In genomic region chr2:238570926-238571325, GRCh38 we compare ENCODE assay signal across 28 cellular contexts.
"Had no signal": no experiment of that assay in that cellular context is flagged by ENCODE, and none has a peak within 500 bp of the region (broad histone marks: within the 10 kb centered on the region; RNA-seq: fewer than 3 reads in every experiment).

No MANE protein-coding gene starts in this region.

- H3K4me3 ChIP-seq: adrenal gland, body of pancreas, colonic mucosa, esophagus squamous epithelium, gastroesophageal sphincter had no signal

- DNase-seq: activated CD4-positive, alpha-beta memory T cell treated with anti-CD3 and anti-CD28 coated beads for 36 hours; activated CD4-positive, alpha-beta T cell treated with anti-CD3 and anti-CD28 coated beads for 36 hours; activated CD4-positive, alpha-beta T cell treated with anti-CD3 and anti-CD28 coated beads, Interleukin-2, amount 10 ng/mL, durations not matched to agents 24 days and 14 days; activated CD4-positive, CD25-positive, alpha-beta regulatory T cell; activated CD4-positive, CD25-positive, alpha-beta regulatory T cell treated with anti-CD3 and anti-CD28 coated beads, Interleukin-2, amount 50 U/mL, for 72 hours; activated CD8-positive, alpha-beta memory T cell treated with anti-CD3 and anti-CD28 coated beads, Interleukin-2, amount 10 ng/mL, durations not matched to agents 7 days and 5 days; activated CD8-positive, alpha-beta memory T cell treated with anti-CD3 and anti-CD28 coated beads, Interleukin-2, amount 50 U/mL, for 4 hours; activated CD8-positive, alpha-beta T cell treated with anti-CD3 and anti-CD28 coated beads, Interleukin-2, amount 10 ng/mL, durations not matched to agents 7 days and 5 days; activated gamma-delta T cell treated with Interleukin-2 at 50 U/mL for 16 hours; activated naive CD4-positive, alpha-beta T cell treated with Interleukin-2 at 50 U/mL for 16 hours; activated naive CD8-positive, alpha-beta T cell treated with anti-CD3 and anti-CD28 coated beads for 36 hours; activated naive CD8-positive, alpha-beta T cell treated with anti-CD3 and anti-CD28 coated beads, Interleukin-2, amount 50 U/mL, for 24 hours; activated T-cell treated with anti-CD3 and anti-CD28 coated beads, Interleukin-2, amount 50 U/mL, for 1 hour; activated T-cell treated with anti-CD3 and anti-CD28 coated beads, Interleukin-2, amount 50 U/mL, for 48 hours; adrenal gland; amygdala; aorta; body of pancreas; central memory CD4-positive, alpha-beta T cell; cerebellar nuclear complex; colonic mucosa; effector CD8-positive, alpha-beta T cell; esophagus squamous epithelium; T-helper 2 cell had no signal

- H3K27ac ChIP-seq: adrenal gland, body of pancreas, colonic mucosa, epithelial cell of prostate, gastroesophageal sphincter had no signal

- FAIRE-seq: endometrium, endothelial cell of umbilical vein had no signal

- H3K9me3 ChIP-seq: adrenal gland, body of pancreas, colonic mucosa, esophagus squamous epithelium, gastroesophageal sphincter had no signal

- H3K4me1 ChIP-seq: adrenal gland, body of pancreas, colonic mucosa, gastroesophageal sphincter had no signal

- ATAC-seq: activated CD4-positive, alpha-beta T cell treated with anti-CD3 and anti-CD28 coated beads for 36 hours; activated CD8-positive, alpha-beta memory T cell treated with anti-CD3 and anti-CD28 coated beads, Interleukin-2, amount 10 ng/mL, durations not matched to agents 7 days and 5 days; activated CD8-positive, alpha-beta T cell treated with anti-CD3 and anti-CD28 coated beads, Interleukin-2, amount 10 ng/mL, durations not matched to agents 7 days and 5 days; activated naive CD8-positive, alpha-beta T cell treated with anti-CD3 and anti-CD28 coated beads, Interleukin-2, amount 50 U/mL, for 24 hours; body of pancreas; gastroesophageal sphincter had no signal

- H3K27me3 ChIP-seq: adrenal gland, body of pancreas, colonic mucosa, esophagus squamous epithelium, gastroesophageal sphincter had no signal

- H3K36me3 ChIP-seq: adrenal gland, colonic mucosa, esophagus squamous epithelium, gastroesophageal sphincter had no signal
